In the genomic region with DNA sequence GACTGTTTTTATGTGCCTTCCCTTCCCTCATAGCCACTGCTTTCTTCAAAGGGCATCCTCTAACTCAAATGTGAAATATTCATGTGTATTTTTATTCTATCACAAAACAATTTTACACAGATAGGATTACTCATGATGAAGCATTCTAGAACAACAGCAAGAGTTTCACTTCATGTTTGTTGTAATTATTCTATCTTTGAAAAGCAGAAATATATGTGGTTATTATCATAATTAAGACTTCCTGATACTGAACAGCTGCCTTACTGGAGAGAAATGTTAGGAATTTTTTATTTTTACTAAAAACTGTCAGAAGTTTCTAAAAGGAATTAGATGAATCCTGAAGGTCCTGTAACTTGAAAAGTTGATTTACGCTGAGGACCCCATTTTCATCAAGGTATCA, we compare ENCODE assay signal across 25 cellular contexts.
"Had no signal": no experiment of that assay in that cellular context is flagged by ENCODE, and none has a peak within 500 bp of the region (broad histone marks: within the 10 kb centered on the region; RNA-seq: fewer than 3 reads in every experiment).

No MANE protein-coding gene starts in this region.

- H3K27me3 ChIP-seq: neural progenitor cell, ovary, stomach, suprapubic skin, tibial nerve had no signal

- H3K36me3 ChIP-seq: lower lobe of right lung, ovary, stomach, suprapubic skin, tibial nerve had no signal

- DNase-seq: activated CD4-positive, alpha-beta T cell treated with anti-CD3 and anti-CD28 coated beads, Interleukin-2, amount 50 U/mL, for 4 hours; activated CD8-positive, alpha-beta memory T cell treated with anti-CD3 and anti-CD28 coated beads, Interleukin-2, amount 50 U/mL, for 48 hours; activated naive CD4-positive, alpha-beta T cell treated with anti-CD3 and anti-CD28 coated beads for 36 hours; activated naive CD8-positive, alpha-beta T cell treated with anti-CD3 and anti-CD28 coated beads, Interleukin-2, amount 10 ng/mL, durations not matched to agents 7 days and 5 days; activated T-cell treated with anti-CD3 and anti-CD28 coated beads, Interleukin-2, amount 50 U/mL, for 48 hours; amygdala; endodermal cell; kidney; lower lobe of right lung; mesendoderm; naive thymus-derived CD8-positive, alpha-beta T cell; ovary; psoas muscle; right cardiac atrium; stimulated activated CD4-positive, alpha-beta T cell treated with anti-CD3 and anti-CD28 coated beads, Interleukin-2, amount 100 ng/mL, for 24 hours; stomach; T-helper 1 cell had no signal

- H3K4me1 ChIP-seq: lower lobe of right lung had no signal

- H3K4me2 ChIP-seq: neural progenitor cell had no signal

- ATAC-seq: left lobe of liver; lower lobe of right lung; naive thymus-derived CD8-positive, alpha-beta T cell; psoas muscle; stimulated activated effector memory CD8-positive, alpha-beta T cell treated with anti-CD3 and anti-CD28 coated beads, Interleukin-12 subunit alpha, Interleukin-12 subunit beta, amount 100 ng/mL, for 72 hours; WTC11 had no signal

- H3K9me3 ChIP-seq: ovary, psoas muscle, stomach, suprapubic skin had no signal

- H3K9ac ChIP-seq: neural progenitor cell had no signal

- H3K4me3 ChIP-seq: coronary artery, lower lobe of right lung, neural progenitor cell, ovary, psoas muscle, skin epidermis, stomach, suprapubic skin, tibial nerve had no signal
